ENCODE assay signal across 26 cellular contexts in genomic region chr2:203959265-203960034, GRCh38. TPM values are rescaled to one million over a fixed set of nuclear protein-coding genes. Genes with fewer than 3 reads are reported as not detected.
DNase-seq lines count a peak whose midpoint lies in the region; ATAC-seq lines count a peak whose summit lies in the region.
"Had no signal": no experiment of that assay in that cellular context is flagged by ENCODE, and none has a peak within 500 bp of the region (broad histone marks: within the 10 kb centered on the region; RNA-seq: fewer than 3 reads in every experiment).

No MANE protein-coding gene starts in this region.

- no peak overlapping the region for H3K27ac ChIP-seq in naive thymus-derived CD4-positive, alpha-beta T cell (ENCODE audit: low read depth, low read length)

- no peak overlapping the region for H3K4me3 Mint-ChIP-seq in activated T-helper 17 cell treated with anti-CD3 and anti-CD28 coated beads, Interleukin-2, amount 50 U/mL, for 72 hours
- no peak overlapping the region for H3K4me3 Mint-ChIP-seq in naive thymus-derived CD4-positive, alpha-beta T cell
- H3K4me3 Mint-ChIP-seq: activated CD8-positive, alpha-beta memory T cell treated with anti-CD3 and anti-CD28 coated beads, Interleukin-2, amount 10 ng/mL, durations not matched to agents 7 days and 5 days; brain; mesothelial cell of epicardium; naive thymus-derived CD8-positive, alpha-beta T cell; T-helper 1 cell treated with Interleukin-12 subunit alpha and Interleukin-12 subunit beta and Interleukin-4 antibody, amounts not matched to agents 30 μg/mL and 1 μg/mL, for 36 hours; type B pancreatic cell had no signal

- peaks cover 85% of the 10 kb centered on the region for H3K36me3 Mint-ChIP-seq in activated T-helper 17 cell treated with anti-CD3 and anti-CD28 coated beads, Interleukin-2, amount 50 U/mL, for 72 hours (ENCODE audit: low read depth)
- H3K36me3 Mint-ChIP-seq in naive thymus-derived CD4-positive, alpha-beta T cell, result peaks cover 14 to 63% (median 47%) of the 10 kb centered on the region in 5 donors
- H3K36me3 Mint-ChIP-seq: brain, mesothelial cell of epicardium, type B pancreatic cell had no signal

- peak; percentile 9 for DNase-seq in Ammon's horn (ENCODE audit: low spot score)
- DNase-seq in EH (ENCODE audit: low read depth), result peak; percentile 9
- no peak for DNase-seq in naive thymus-derived CD4-positive, alpha-beta T cell
- no peak for DNase-seq in SHP77 treated with DMSO at 0.1 percent for 48 hours (lab: John Stamatoyannopoulos, UW)
- no peak for DNase-seq in stimulated activated naive CD4-positive, alpha-beta T cell treated with Interleukin-2 at 50 U/mL for 16 hours (lab: John Stamatoyannopoulos, UW)
- DNase-seq: activated CD4-positive, alpha-beta T cell treated with anti-CD3 and anti-CD28 coated beads for 4 hours; activated CD8-positive, alpha-beta memory T cell treated with anti-CD3 and anti-CD28 coated beads, Interleukin-2, amount 10 ng/mL, durations not matched to agents 7 days and 5 days; kidney; MV-4-11; naive thymus-derived CD8-positive, alpha-beta T cell; NCI-H446 treated with DMSO at 0.1 percent for 48 hours; NCI-H82; retina; SK-N-SH; stimulated activated CD4-positive, alpha-beta T cell treated with anti-CD3 and anti-CD28 coated beads, Interleukin-2, amount 100 ng/mL, for 24 hours; substantia nigra had no signal

- H3K9me3 ChIP-seq in naive thymus-derived CD4-positive, alpha-beta T cell (ENCODE audit: control insufficient read depth in 2 of 3, low read length in 3 of 3), result no peaks in the 10 kb centered on the region
- H3K9me3 ChIP-seq: SK-N-SH had no signal

- no peaks in the 10 kb centered on the region for H3K4me1 ChIP-seq in naive thymus-derived CD4-positive, alpha-beta T cell (ENCODE audit: control insufficient read depth in 2 of 2, insufficient read depth in 2 of 2, low read length in 2 of 2)

- no peaks in the 10 kb centered on the region for H3K27me3 ChIP-seq in naive thymus-derived CD4-positive, alpha-beta T cell (ENCODE audit: control insufficient read depth in 2 of 2, insufficient read depth in 2 of 2, low read length in 2 of 2)

- H3K36me3 ChIP-seq in naive thymus-derived CD4-positive, alpha-beta T cell (ENCODE audit: control insufficient read depth in 2 of 3, insufficient read depth in 3 of 3, low read length in 3 of 3), result peaks cover 22 to 60% (median 29%) of the 10 kb centered on the region in 3 experiments

- peaks cover 36% of the 10 kb centered on the region for H3K4me1 Mint-ChIP-seq in activated T-helper 17 cell treated with anti-CD3 and anti-CD28 coated beads, Interleukin-2, amount 50 U/mL, for 72 hours
- H3K4me1 Mint-ChIP-seq in naive thymus-derived CD4-positive, alpha-beta T cell, result peaks cover 10 to 46% (median 43%) of the 10 kb centered on the region in 7 donors
- H3K4me1 Mint-ChIP-seq: brain, mesothelial cell of epicardium had no signal

- peak; percentile 26 for ATAC-seq in activated T-helper 17 cell treated with anti-CD3 and anti-CD28 coated beads, Interleukin-2, amount 50 U/mL, for 72 hours (replicated peaks)
- ATAC-seq in naive thymus-derived CD4-positive, alpha-beta T cell, result no peak
- no peak for ATAC-seq in HG03342 (IDR thresholded peaks at IDR 0.05; ENCODE audit: unreplicated experiment)
- ATAC-seq: activated CD8-positive, alpha-beta memory T cell treated with anti-CD3 and anti-CD28 coated beads, Interleukin-2, amount 10 ng/mL, durations not matched to agents 7 days and 5 days; naive thymus-derived CD8-positive, alpha-beta T cell had no signal

- H3K27ac Mint-ChIP-seq in activated T-helper 17 cell treated with anti-CD3 and anti-CD28 coated beads, Interleukin-2, amount 50 U/mL, for 72 hours, result peak overlapping the region; percentile 31
- peak overlapping the region in 6 of 9 donors; percentile 5 to 81 (median 42) for H3K27ac Mint-ChIP-seq in naive thymus-derived CD4-positive, alpha-beta T cell
- H3K27ac Mint-ChIP-seq: activated CD8-positive, alpha-beta memory T cell treated with anti-CD3 and anti-CD28 coated beads, Interleukin-2, amount 10 ng/mL, durations not matched to agents 7 days and 5 days; brain; mesothelial cell of epicardium; type B pancreatic cell had no signal

- intact Hi-C loops in naive thymus-derived CD4-positive, alpha-beta T cell (cut with micrococcal nuclease), result loop anchor here in 1 of 2 donors (5.0 kb wide), 1 partner anchor 32 kb away; no protein-coding TSS in a partner anchor

- POLR2A ChIA-PET in naive thymus-derived CD4-positive, alpha-beta T cell (lab: Charles Lee), result interaction anchor here (0.6 to 1.0 kb wide), 4 partner anchors 18 to 92 kb away, joined by 3 read pairs; partner anchors contain the start of gene CTLA4

- H3K27me3 Mint-ChIP-seq in activated T-helper 17 cell treated with anti-CD3 and anti-CD28 coated beads, Interleukin-2, amount 50 U/mL, for 72 hours, result no peaks in the 10 kb centered on the region
- no peaks in the 10 kb centered on the region for H3K27me3 Mint-ChIP-seq in naive thymus-derived CD4-positive, alpha-beta T cell
- H3K27me3 Mint-ChIP-seq: activated CD8-positive, alpha-beta memory T cell treated with anti-CD3 and anti-CD28 coated beads, Interleukin-2, amount 10 ng/mL, durations not matched to agents 7 days and 5 days; naive thymus-derived CD8-positive, alpha-beta T cell had no signal

- H3K4me3 ChIP-seq in naive thymus-derived CD4-positive, alpha-beta T cell (ENCODE audit: low read length), result no peak overlapping the region

- CTCF ChIA-PET in naive thymus-derived CD4-positive, alpha-beta T cell (lab: Charles Lee), result no interaction called here

- no peaks in the 10 kb centered on the region for H3K9me3 Mint-ChIP-seq in activated T-helper 17 cell treated with anti-CD3 and anti-CD28 coated beads, Interleukin-2, amount 50 U/mL, for 72 hours
- no peaks in the 10 kb centered on the region for H3K9me3 Mint-ChIP-seq in naive thymus-derived CD4-positive, alpha-beta T cell
- H3K9me3 Mint-ChIP-seq: naive thymus-derived CD8-positive, alpha-beta T cell; T-helper 1 cell treated with Interleukin-12 subunit alpha and Interleukin-12 subunit beta and Interleukin-4 antibody, amounts not matched to agents 30 μg/mL and 1 μg/mL, for 36 hours; type B pancreatic cell had no signal

RNA-seq across cellular contexts. Expression of gene ICOS, which starts 22.9 kb away (rescaled TPM):
- total RNA-seq in activated T-helper 17 cell treated with anti-CD3 and anti-CD28 coated beads, Interleukin-2, amount 50 U/mL, for 72 hours, result 100 to 1,000 TPM; 146 to 194 TPM
- 10 to 100 TPM; 26.2 to 54.9 (median 50.2) TPM for total RNA-seq in naive thymus-derived CD4-positive, alpha-beta T cell
- 10 to 100 TPM; 22.4 to 25.4 TPM for polyA plus RNA-seq in naive thymus-derived CD4-positive, alpha-beta T cell
- total RNA-seq: LHCN-M2, mesothelial cell of epicardium, OCI-LY7, osteoblast had no signal
- polyA plus RNA-seq: AG04450, SK-N-SH had no signal

Comparison
In these comparisons a context has a peak if more than half of its experiments do, and no peak if none do; other contexts are left out.
1. DNase-seq: peak in Ammon's horn (single experiment) and EH (single experiment); none in naive thymus-derived CD4-positive, alpha-beta T cell (0 of 9), SHP77 treated with DMSO at 0.1 percent for 48 hours (single experiment) and stimulated activated naive CD4-positive, alpha-beta T cell treated with Interleukin-2 at 50 U/mL for 16 hours (single experiment).